In genomic region chr10:132427071-132427771, GRCh38 we compare ENCODE assay signal across 22 cellular contexts. TPM values are rescaled to one million over a fixed set of nuclear protein-coding genes. Genes with fewer than 3 reads are reported as not detected.
A peak's percentile ranks its signal among the peaks of the same experiment; 100 is the strongest.
DNase-seq lines count a peak whose midpoint lies in the region; ATAC-seq, FAIRE-seq and TF ChIP-seq lines count a peak whose summit lies in the region.
"Had no signal": no experiment of that assay in that cellular context is flagged by ENCODE, and none has a peak within 500 bp of the region (broad histone marks: within the 10 kb centered on the region; RNA-seq: fewer than 3 reads in every experiment).

No MANE protein-coding gene starts in this region.

- no peaks in the 10 kb centered on the region for H3K36me3 ChIP-seq in Loucy (ENCODE audit: insufficient read depth, low read length)
- no peaks in the 10 kb centered on the region; a peak in 1 of 8 replicates for H3K36me3 ChIP-seq in H1 (ENCODE audit: control insufficient read depth in 2 of 4, insufficient read depth in 4 of 4, low read length in 3 of 4)
- no peaks in the 10 kb centered on the region for H3K36me3 ChIP-seq in hepatocyte (replicated peaks; ENCODE audit: insufficient read depth, low read depth)
- H3K36me3 ChIP-seq: SJSA1 had no signal

- CTCF ChIA-PET in H1 (lab: Charles Lee; ENCODE audit: partially characterized antibody): interaction anchor here (1.2 kb wide), 1 partner anchor 25 kb away, joined by 3 read pairs; no protein-coding TSS in a partner anchor

- H3K9me3 ChIP-seq in Loucy (ENCODE audit: insufficient read depth, low read depth, low read length) (no peaks in the 10 kb centered on the region), H1 (ENCODE audit: insufficient read depth in 2 of 2, low read depth in 1 of 2, low read length in 1 of 2) (peaks cover 0 to 5% of the 10 kb centered on the region in 2 experiments; a peak in 1 of 4 replicates), hepatocyte (ENCODE audit: low read depth) (no peaks in the 10 kb centered on the region)
- H3K9me3 ChIP-seq: SJSA1 had no signal

- H3K18ac ChIP-seq in H1 (ENCODE audit: extremely low read depth, low read length): no peak overlapping the region

- TF ChIP-seq CTCF in Loucy (conservative IDR thresholded peaks at IDR 0.05; ENCODE audit: low read length) (peak; percentile 18; the same call in 1 of the 2 replicates), H1 (IDR thresholded peaks at IDR 0.05; ENCODE audit: control extremely low read depth in 1 of 3, insufficient read depth in 1 of 3, low read depth in 1 of 3, low read length in 3 of 3) (no peak), retinal pigment epithelial cell (conservative IDR thresholded peaks at IDR 0.05; ENCODE audit: low read depth, low read length) (peak; percentile 9), hepatocyte (IDR thresholded peaks at IDR 0.05; ENCODE audit: poor library complexity) (no peak)

- H3K4me3 ChIP-seq in Loucy (ENCODE audit: low read length, poor library complexity, severe bottlenecking): no peak overlapping the region
- H3K4me3 ChIP-seq in H1 (ENCODE audit: extremely low read depth in 1 of 4, insufficient read depth in 2 of 4, low read depth in 3 of 4, low read length in 4 of 4): no peak overlapping the region
- H3K4me3 ChIP-seq in retinal pigment epithelial cell (ENCODE audit: low read length): no peak overlapping the region
- H3K4me3 ChIP-seq in hepatocyte: no peak overlapping the region
- H3K4me3 ChIP-seq: SJSA1 had no signal

- POLR2A ChIA-PET in H1 (lab: Charles Lee; ENCODE audit: partially characterized antibody): interaction anchor here (1.3 kb wide), 1 partner anchor 10 kb away, joined by 4 read pairs; no protein-coding TSS in a partner anchor

- H2BK15ac ChIP-seq in H1 (ENCODE audit: low read length): no peak overlapping the region

- no peak for ATAC-seq in GM19463 (IDR thresholded peaks at IDR 0.05; ENCODE audit: unreplicated experiment)
- ATAC-seq: Right ventricle myocardium inferior had no signal

- no peak overlapping the region for H3K27ac ChIP-seq in H1 (ENCODE audit: low read depth, low read length)
- H3K27ac ChIP-seq in hepatocyte: no peak overlapping the region
- H3K27ac ChIP-seq: C4-2B, SJSA1 had no signal

- no peak overlapping the region for H4K5ac ChIP-seq in H1 (ENCODE audit: insufficient read length, low read depth, low read length)

- H2AK5ac ChIP-seq in H1 (ENCODE audit: low read depth, low read length): peak overlapping the region; percentile 60; the same call in 1 of the 2 replicates

- no peak overlapping the region for H3K9ac ChIP-seq in Loucy (ENCODE audit: low read depth, low read length, poor library complexity, severe bottlenecking)
- no peak overlapping the region for H3K9ac ChIP-seq in H1 (replicated peaks in 1 of 4; ENCODE audit: extremely low read depth in 1 of 4, low read depth in 3 of 4, low read length in 3 of 4)

- H2BK120ac ChIP-seq in H1 (replicated peaks; ENCODE audit: low read depth, low read length): no peak overlapping the region

- H3K4me1 ChIP-seq in Loucy (ENCODE audit: insufficient read depth, low read length, poor library complexity, severe bottlenecking) (peaks cover 36% of the 10 kb centered on the region), H1 (replicated peaks in 1 of 4; ENCODE audit: control insufficient read depth in 3 of 4, insufficient read depth in 4 of 4, low read length in 3 of 4) (peaks cover 0 to 11% (median 1%) of the 10 kb centered on the region in 4 experiments; a peak in 4 of 7 replicates), hepatocyte (ENCODE audit: insufficient read depth) (peaks cover 12% of the 10 kb centered on the region)
- H3K4me1 ChIP-seq: SJSA1 had no signal

- no peaks in the 10 kb centered on the region for H3K9me2 ChIP-seq in Loucy (replicated peaks; ENCODE audit: low read depth, low read length)
- no peaks in the 10 kb centered on the region for H3K9me2 ChIP-seq in hepatocyte (replicated peaks; ENCODE audit: insufficient read depth)

- 0 out of 2 replicates have a peak, but pooled peaks cover 5% of the 10 kb centered on the region for H3K79me1 ChIP-seq in H1 (ENCODE audit: low read depth, low read length)

- no peak overlapping the region for H4K8ac ChIP-seq in H1 (ENCODE audit: extremely low read depth, insufficient read depth, low read length)

- H3K14ac ChIP-seq in H1 (ENCODE audit: insufficient read length): no peak overlapping the region

- H3K4ac ChIP-seq in H1 (replicated peaks; ENCODE audit: insufficient read length, low read depth, low read length): no peak overlapping the region

- whole genome bisulfite sequencing in H1 (ENCODE audit: extremely low coverage in 1 of 2, insufficient coverage in 1 of 2, insufficient read length in 1 of 2, insufficient replicate concordance in 2 of 2, low coverage in 1 of 2, low lambda C conversion rate in 2 of 2, missing lambda C conversion rate in 1 of 2), 2 experiments: 89 to 100% methylated on average over 1 to 10 of the region's 10 CpGs
- WGBS in hepatocyte (ENCODE audit: low lambda C conversion rate, missing lambda C conversion rate): 92% methylated on average over 10 of the region's 10 CpGs

- peaks cover 11% of the 10 kb centered on the region; the same call in 1 of the 2 replicates for H3K23me2 ChIP-seq in H1 (ENCODE audit: low read depth, low read length)

- H3K4me2 ChIP-seq in Loucy (ENCODE audit: low read depth, low read length, poor library complexity, severe bottlenecking): no peak overlapping the region
- no peak overlapping the region for H3K4me2 ChIP-seq in H1 (ENCODE audit: insufficient read depth in 1 of 2, low read depth in 2 of 2, low read length in 2 of 2)
- H3K4me2 ChIP-seq in hepatocyte: no peak overlapping the region

- no peak overlapping the region for H2AFZ ChIP-seq in Loucy (ENCODE audit: low read length)
- H2AFZ ChIP-seq in H1 (ENCODE audit: low read length): no peak overlapping the region
- H2AFZ ChIP-seq in hepatocyte: no peak overlapping the region

- no peak overlapping the region for H2BK20ac ChIP-seq in H1 (ENCODE audit: low read length)

- no peak overlapping the region for H2BK5ac ChIP-seq in H1 (ENCODE audit: low read depth, low read length)

- DNase-seq in GM12891 (ENCODE audit: insufficient read length, low spot score): no peak
- no peak for DNase-seq in H1 (ENCODE audit: low read depth in 1 of 2, low spot score in 2 of 2)
- DNase-seq in retinal pigment epithelial cell (ENCODE audit: low read depth): no peak
- no peak for DNase-seq in NCI-H1930 (lab: John Stamatoyannopoulos, UW)
- DNase-seq in hepatocyte (ENCODE audit: low spot score): no peak
- DNase-seq: DMS53, GDM1, HFFc6, IMR-90, MV-4-11, NCI-H1105 treated with DMSO at 0.1 percent for 48 hours, NCI-H1694, NCI-H2081 treated with DMSO at 0.1 percent for 48 hours, NCI-H2171 treated with DMSO at 0.1 percent for 48 hours, NCI-H524 treated with DMSO at 0.1 percent for 48 hours had no signal

- FAIRE-seq in GM12891 (lab: Jason Lieb, UNC) (peak; percentile 55), H1 (lab: Jason Lieb, UNC) (no peak)
- FAIRE-seq: A204.1, D721Med had no signal

- peak overlapping the region; percentile 37 for H3K56ac ChIP-seq in H1 (replicated peaks; ENCODE audit: insufficient read length, low read depth, low read length)

- H3K79me2 ChIP-seq in Loucy (ENCODE audit: insufficient read depth, low read length) (peaks cover 9% of the 10 kb centered on the region; the same call in 1 of the 2 replicates), H1 (ENCODE audit: control insufficient read depth in 1 of 2, insufficient read depth in 2 of 2, low read length in 2 of 2) (no peaks in the 10 kb centered on the region), hepatocyte (peaks cover 4% of the 10 kb centered on the region)

- no peak overlapping the region for H3K23ac ChIP-seq in H1 (ENCODE audit: insufficient read length)

- no peak for TF ChIP-seq RAD21 in H1 (IDR thresholded peaks at IDR 0.05 in 1 of 2, conservative IDR thresholded peaks at IDR 0.05 in 1 of 2; ENCODE audit: low read depth in 2 of 2, low read length in 2 of 2)

- no peak overlapping the region for H4K91ac ChIP-seq in H1 (replicated peaks; ENCODE audit: insufficient read length, low read length)

- TF ChIP-seq EP300 in H1 (IDR thresholded peaks at IDR 0.05; ENCODE audit: borderline replicate concordance in 1 of 2, low read depth in 2 of 2, low read length in 2 of 2): no peak

- no peaks in the 10 kb centered on the region for H3K27me3 ChIP-seq in Loucy (ENCODE audit: insufficient read depth, low read length, poor library complexity, severe bottlenecking)
- H3K27me3 ChIP-seq in H1 (replicated peaks in 1 of 4; ENCODE audit: control insufficient read depth in 3 of 4, extremely low read depth in 1 of 4, insufficient read depth in 3 of 4, low read length in 3 of 4): no peaks in the 10 kb centered on the region
- no peaks in the 10 kb centered on the region for H3K27me3 ChIP-seq in hepatocyte
- H3K27me3 ChIP-seq: SJSA1 had no signal

- TF ChIP-seq POLR2A in GM12891 (IDR thresholded peaks at IDR 0.05; ENCODE audit: low read depth, low read length) (no peak), H1 (IDR thresholded peaks at IDR 0.05; ENCODE audit: control extremely low read depth in 1 of 2, low read depth in 2 of 2, low read length in 2 of 2) (no peak)

- H2BK12ac ChIP-seq in H1 (ENCODE audit: low read depth, low read length): no peak overlapping the region

- no peaks in the 10 kb centered on the region for H3F3A ChIP-seq in Loucy (ENCODE audit: low read depth)

- H4K20me1 ChIP-seq in Loucy (ENCODE audit: insufficient read depth, low read length, poor library complexity, severe bottlenecking) (no peaks in the 10 kb centered on the region), H1 (replicated peaks in 1 of 2; ENCODE audit: control insufficient read depth in 1 of 2, insufficient read depth in 2 of 2, low read length in 2 of 2) (peaks cover 0 to 17% of the 10 kb centered on the region in 2 experiments), hepatocyte (ENCODE audit: insufficient read depth, poor library complexity, severe bottlenecking) (no peaks in the 10 kb centered on the region)

TF ChIP-seq in GM12891, 5 proteins besides CTCF, POLR2A, EP300 and RAD21 (continues in another document):
- TF ChIP-seq POU2F2 (IDR thresholded peaks at IDR 0.05; ENCODE audit: low read depth, low read length) (no peak), TAF1 (IDR thresholded peaks at IDR 0.05; ENCODE audit: low read depth, low read length) (no peak)

TF ChIP-seq in H1, 55 proteins besides CTCF, POLR2A, EP300 and RAD21 (continues in another document):
- TF ChIP-seq BRCA1 (IDR thresholded peaks at IDR 0.05; ENCODE audit: low read depth, low read length) (no peak), EZH2 (IDR thresholded peaks at IDR 0.05; ENCODE audit: low read depth, low read length, severe bottlenecking) (no peak)

RNA-seq across cellular contexts. Expression of gene PWWP2B, which starts 30.2 kb away (rescaled TPM):
- polyA plus RNA-seq in GM12891 (2012; ENCODE audit: low read depth, missing spikeins): 0.13 TPM
- 10.8 and 11.0 TPM in 2 replicates for total RNA-seq in H1 (2021; fragmentation: NEBNext Ultra II Directional; extraction: Animal tissue kit (Norgen Biotek cat#: 25700))
- 5.3 and 9.4 TPM in 2 replicates for polyA plus RNA-seq in H1 (2011; rRNA removed)
- polyA plus RNA-seq in H1 (2011; cell fraction: cytosol; rRNA removed): 7.2 TPM
- 17.0 TPM for polyA plus RNA-seq in H1 (2011; cell fraction: nucleus; rRNA removed)
- polyA plus RNA-seq in H1 (2012, experiment 1 of 2): 4.8 to 8.4 TPM (median 8.0 TPM) in 4 replicates
- polyA plus RNA-seq in H1 (2012, experiment 2 of 2): 6.0 TPM
- polyA plus RNA-seq in H1 (2013, experiment 1 of 2): 6.0 TPM
- polyA plus RNA-seq in H1 (2013, experiment 2 of 2): 5.5 TPM
- 1.2 and 1.4 TPM in 2 replicates for polyA minus RNA-seq in H1 (2011; rRNA and poly(A)+ RNA removed)
- 5.2 TPM for polyA minus RNA-seq in H1 (2011; cell fraction: cytosol; rRNA and poly(A)+ RNA removed)
- polyA minus RNA-seq in H1 (2011; cell fraction: nucleus; rRNA and poly(A)+ RNA removed): 7.0 TPM
- total RNA-seq in hepatocyte: 15.1 and 18.0 TPM in 2 replicates
- polyA plus RNA-seq in hepatocyte: 10.7 and 12.7 TPM in 2 replicates

Comparison
In these comparisons a context has a peak if more than half of its experiments do, and no peak if none do; other contexts are left out.
1. CTCF ChIP-seq: peak in Loucy (single experiment) and retinal pigment epithelial cell (single experiment); none in H1 (0 of 3) and hepatocyte (single experiment).